ENCODE assay signal across 14 cellular contexts in genomic region chr16:11676799-11677198, GRCh38. TPM values are rescaled to one million over a fixed set of nuclear protein-coding genes. Genes with fewer than 3 reads are reported as not detected.
A peak's percentile ranks its signal among the peaks of the same experiment; 100 is the strongest.
DNase-seq lines count a peak whose midpoint lies in the region; ATAC-seq and TF ChIP-seq lines count a peak whose summit lies in the region.
"Had no signal": no experiment of that assay in that cellular context is flagged by ENCODE, and none has a peak within 500 bp of the region (broad histone marks: within the 10 kb centered on the region; RNA-seq: fewer than 3 reads in every experiment).

No MANE protein-coding gene starts in this region.

- H3K27ac ChIP-seq in DOHH2 (ENCODE audit: low read depth, low read length) (peak overlapping the region; percentile 50), PC-3 (ENCODE audit: low read length) (no peak overlapping the region), esophagus squamous epithelium (peak overlapping the region; percentile 76 to 90 (median 86)), skeletal muscle tissue (ENCODE audit: low read depth, low read length) (peak overlapping the region; percentile 93)

- WGBS in esophagus squamous epithelium, 2 donors, result 50% methylated on average over 9 to 13 of the region's 14 CpGs

- H3K9me3 ChIP-seq in DOHH2 (ENCODE audit: control insufficient read depth, insufficient read depth, low read length), result no peaks in the 10 kb centered on the region
- H3K9me3 ChIP-seq in PC-3 (ENCODE audit: low read length), result no peaks in the 10 kb centered on the region
- no peaks in the 10 kb centered on the region for H3K9me3 ChIP-seq in esophagus squamous epithelium
- H3K9me3 ChIP-seq in skeletal muscle tissue (ENCODE audit: control insufficient read depth in 3 of 3, low read length in 3 of 3), result no peaks in the 10 kb centered on the region

- H3K4me2 ChIP-seq in DOHH2 (ENCODE audit: low read length), result peak overlapping the region; percentile 55
- H3K4me2 ChIP-seq in PC-3 (ENCODE audit: low read length), result no peak overlapping the region

- H3K79me2 ChIP-seq in DOHH2 (ENCODE audit: control insufficient read depth, low read length) (peaks cover 36% of the 10 kb centered on the region), PC-3 (ENCODE audit: low read length) (no peaks in the 10 kb centered on the region)

- no peak overlapping the region for H2AFZ ChIP-seq in PC-3 (ENCODE audit: low read length)

- H3K27me3 ChIP-seq in DOHH2 (ENCODE audit: control insufficient read depth, low read length) (no peaks in the 10 kb centered on the region), PC-3 (ENCODE audit: low read length) (no peaks in the 10 kb centered on the region), esophagus squamous epithelium (no peaks in the 10 kb centered on the region), skeletal muscle tissue (ENCODE audit: control insufficient read depth in 3 of 3, insufficient read depth in 3 of 3, low read length in 3 of 3) (no peaks in the 10 kb centered on the region)

- H3K36me3 ChIP-seq in DOHH2 (ENCODE audit: control insufficient read depth, low read length) (peaks cover 51% of the 10 kb centered on the region), PC-3 (ENCODE audit: low read depth, low read length) (no peaks in the 10 kb centered on the region; the same call in 1 of the 2 replicates), esophagus squamous epithelium (peaks cover 8 to 64% (median 22%) of the 10 kb centered on the region in 3 donors), skeletal muscle tissue (ENCODE audit: control insufficient read depth in 3 of 3, insufficient read depth in 3 of 3, low read length in 3 of 3) (peaks cover 15 to 29% (median 29%) of the 10 kb centered on the region in 3 donors)

- POLR2A ChIA-PET in PC-3 (lab: Charles Lee; ENCODE audit: unreplicated experiment), result no interaction called here

- TF ChIP-seq POLR2A in esophagus squamous epithelium (IDR thresholded peaks at IDR 0.05), result no peak

- H3K9me2 ChIP-seq in DOHH2 (replicated peaks; ENCODE audit: control insufficient read depth, low read length) (no peaks in the 10 kb centered on the region), PC-3 (replicated peaks; ENCODE audit: low read length) (no peaks in the 10 kb centered on the region)

- peak overlapping the region; percentile 23 for H3K4me3 ChIP-seq in DOHH2 (ENCODE audit: low read length)
- no peak overlapping the region for H3K4me3 ChIP-seq in PC-3 (ENCODE audit: low read length)
- peak overlapping the region in 1 of 4 donors; percentile 22 for H3K4me3 ChIP-seq in esophagus squamous epithelium
- peak overlapping the region in 1 of 3 donors; percentile 1 for H3K4me3 ChIP-seq in skeletal muscle tissue (ENCODE audit: low read length in 3 of 3)
- H3K4me3 ChIP-seq: coronary artery had no signal

- peaks cover 92% of the 10 kb centered on the region for H3K4me1 ChIP-seq in DOHH2 (ENCODE audit: control insufficient read depth, low read length)
- H3K4me1 ChIP-seq in PC-3 (ENCODE audit: insufficient read depth, low read length), result no peaks in the 10 kb centered on the region
- peaks cover 65 to 99% (median 87%) of the 10 kb centered on the region in 3 donors for H3K4me1 ChIP-seq in esophagus squamous epithelium
- H3K4me1 ChIP-seq in skeletal muscle tissue (ENCODE audit: control insufficient read depth in 3 of 3, insufficient read depth in 3 of 3, low read length in 3 of 3), result peaks cover 90 to 99% (median 98%) of the 10 kb centered on the region in 3 donors

- H3K9ac ChIP-seq in PC-3 (ENCODE audit: low read length) (no peak overlapping the region), skeletal muscle tissue (ENCODE audit: low read depth in 1 of 3, low read length in 3 of 3) (peak overlapping the region in 2 of 3 donors; percentile 32 to 92)

- TSS peak; percentile 22 for BruUV-seq in PC-3 (replicated peaks; lab: Mats Ljungman, UMichigan)

- intact Hi-C loops in PC-3 (cut with micrococcal nuclease) (no loop called here), esophagus squamous epithelium (cut with DNase I) (no loop called here)

- ATAC-seq in PC-3, result no peak

- H3F3A ChIP-seq in DOHH2 (ENCODE audit: control insufficient read depth, insufficient read depth) (peaks cover 19% of the 10 kb centered on the region), PC-3 (ENCODE audit: low read length, unreplicated experiment) (no peaks in the 10 kb centered on the region)

- CTCF ChIA-PET in PC-3 (lab: Charles Lee), result no interaction called here

- TF ChIP-seq CTCF in DOHH2 (IDR thresholded peaks at IDR 0.05; ENCODE audit: low read depth, low read length, poor library complexity, severe bottlenecking) (no peak), PC-3 (conservative IDR thresholded peaks at IDR 0.05; ENCODE audit: low read depth, low read length) (no peak), esophagus squamous epithelium (IDR thresholded peaks at IDR 0.05) (no peak)

- DNase-seq in PC-3 (no peak), esophagus squamous epithelium (lab: John Stamatoyannopoulos, UW) (no peak), OCI-M2 (lab: John Stamatoyannopoulos, UW; ENCODE audit: unreplicated experiment) (no peak), NCI-H2081 treated with DMSO at 0.1 percent for 48 hours (lab: John Stamatoyannopoulos, UW) (no peak), MV-4-11 (lab: John Stamatoyannopoulos, UW) (no peak), inferior parietal cortex (ENCODE audit: extremely low spot score) (no peak)
- DNase-seq: activated CD4-positive, alpha-beta memory T cell treated with anti-CD3 and anti-CD28 coated beads for 36 hours; COR-L47; NCI-H1694; NK-92 treated with Interleukin-12 subunit alpha and Interleukin-12 subunit beta, amount 100 ng/mL, for 24 hours; stimulated activated naive CD4-positive, alpha-beta T cell had no signal

- peaks cover 14% of the 10 kb centered on the region; the same call in 1 of the 2 replicates for H4K20me1 ChIP-seq in DOHH2 (ENCODE audit: control insufficient read depth, insufficient read depth, low read depth, low read length)
- H4K20me1 ChIP-seq in PC-3 (ENCODE audit: low read length), result no peaks in the 10 kb centered on the region

RNA-seq across cellular contexts. Expression of gene SNN, which starts 8.5 kb away (rescaled TPM):
- total RNA-seq in PC-3 (2014; rRNA removed) (4.3 and 5.4 TPM in 2 replicates), esophagus squamous epithelium (10 to 100 TPM; 13.7 to 22.9 (median 17.0) TPM), skeletal muscle tissue (14.6 TPM)
